Comparison of ENCODE assay signal across 35 cellular contexts in genomic region chr6:33021917-33022316, GRCh38. TPM values are rescaled to one million over a fixed set of nuclear protein-coding genes. Genes with fewer than 3 reads are reported as not detected.
"Had no signal": no experiment of that assay in that cellular context is flagged by ENCODE, and none has a peak within 500 bp of the region (broad histone marks: within the 10 kb centered on the region; RNA-seq: fewer than 3 reads in every experiment).

No MANE protein-coding gene starts in this region.

- H3K36me3 ChIP-seq: brain microvascular endothelial cell, MG63, Peyer's patch, SJSA1 had no signal

- H3K27ac ChIP-seq: brain microvascular endothelial cell, Peyer's patch, SJSA1 had no signal

- FAIRE-seq: TTC549 had no signal

- DNase-seq: activated CD4-positive, alpha-beta memory T cell treated with anti-CD3 and anti-CD28 coated beads, Interleukin-2, amount 10 ng/mL, durations not matched to agents 7 days and 5 days; activated CD4-positive, alpha-beta T cell treated with anti-CD3 and anti-CD28 coated beads for 36 hours; activated CD4-positive, alpha-beta T cell treated with anti-CD3 and anti-CD28 coated beads, Interleukin-2, amount 50 U/mL, for 1 hour; activated CD8-positive, alpha-beta memory T cell treated with anti-CD3 and anti-CD28 coated beads for 24 hours; activated CD8-positive, alpha-beta memory T cell treated with anti-CD3 and anti-CD28 coated beads, Interleukin-2, amount 10 ng/mL, durations not matched to agents 7 days and 5 days; activated CD8-positive, alpha-beta memory T cell treated with anti-CD3 and anti-CD28 coated beads, Interleukin-2, amount 50 U/mL, for 48 hours; activated effector memory CD4-positive, alpha-beta T cell treated with Interleukin-2 at 50 U/mL for 16 hours; activated naive CD4-positive, alpha-beta T cell treated with anti-CD3 and anti-CD28 coated beads, Interleukin-2, amount 50 U/mL, for 16 hours; activated naive CD8-positive, alpha-beta T cell treated with anti-CD3 and anti-CD28 coated beads for 36 hours; activated T-cell treated with anti-CD3 and anti-CD28 coated beads, Interleukin-2, amount 50 U/mL, for 48 hours; amniotic stem cell; aorta; brain microvascular endothelial cell; central memory CD4-positive, alpha-beta T cell; Kasumi-1; MG63; NCI-H1048; NCI-H1105 treated with DMSO at 0.1 percent for 48 hours; NCI-H1436 treated with DMSO at 0.1 percent for 48 hours; NCI-H1694 treated with DMSO at 0.1 percent for 48 hours; NCI-H2029; NCI-H510A; NCI-H526; NCI-H748 treated with DMSO at 0.1 percent for 48 hours; NK-92 treated with Interleukin-12 subunit alpha and Interleukin-12 subunit beta, amount 100 ng/mL, for 24 hours; PC-3; Peyer's patch; RPMI8226; SHP77 treated with DMSO at 0.1 percent for 48 hours; SK-N-SH had no signal

- H3K27ac Mint-ChIP-seq: activated CD4-positive, alpha-beta memory T cell treated with anti-CD3 and anti-CD28 coated beads, Interleukin-2, amount 10 ng/mL, durations not matched to agents 7 days and 5 days; activated CD4-positive, alpha-beta T cell treated with anti-CD3 and anti-CD28 coated beads for 36 hours; activated CD8-positive, alpha-beta memory T cell treated with anti-CD3 and anti-CD28 coated beads, Interleukin-2, amount 10 ng/mL, durations not matched to agents 7 days and 5 days; activated naive CD8-positive, alpha-beta T cell treated with anti-CD3 and anti-CD28 coated beads for 36 hours; T-helper 1 cell treated with Interleukin-12 subunit alpha and Interleukin-12 subunit beta and Interleukin-4 antibody, amounts not matched to agents 30 μg/mL and 1 μg/mL, for 36 hours; T-helper 2 cell treated with Interferon-gamma antibody and Interleukin-4, amounts not matched to agents 5 μg/mL and 100 μg/mL, for 36 hours had no signal

- H3K9ac ChIP-seq: SK-N-SH had no signal

- H3K9me3 Mint-ChIP-seq: activated CD4-positive, alpha-beta memory T cell treated with anti-CD3 and anti-CD28 coated beads, Interleukin-2, amount 10 ng/mL, durations not matched to agents 7 days and 5 days; activated naive CD8-positive, alpha-beta T cell treated with anti-CD3 and anti-CD28 coated beads for 36 hours; T-helper 1 cell treated with Interleukin-12 subunit alpha and Interleukin-12 subunit beta and Interleukin-4 antibody, amounts not matched to agents 30 μg/mL and 1 μg/mL, for 36 hours; T-helper 2 cell treated with Interferon-gamma antibody and Interleukin-4, amounts not matched to agents 5 μg/mL and 100 μg/mL, for 36 hours had no signal

- H3K27me3 Mint-ChIP-seq: activated CD4-positive, alpha-beta T cell treated with anti-CD3 and anti-CD28 coated beads for 36 hours had no signal

- H3K4me2 ChIP-seq: SK-N-SH had no signal

- H3K27me3 ChIP-seq: brain microvascular endothelial cell, Peyer's patch had no signal

- ATAC-seq: activated CD4-positive, alpha-beta T cell treated with anti-CD3 and anti-CD28 coated beads for 36 hours; activated CD4-positive, CD25-positive, alpha-beta regulatory T cell treated with anti-CD3 and anti-CD28 coated beads, Interleukin-2, amount 50 U/mL, for 24 hours; activated CD8-positive, alpha-beta memory T cell treated with anti-CD3 and anti-CD28 coated beads, Interleukin-2, amount 10 ng/mL, durations not matched to agents 7 days and 5 days; PC-3 had no signal

- H3K9me3 ChIP-seq: Peyer's patch, SJSA1, SK-N-SH had no signal

- H3K4me3 Mint-ChIP-seq: activated CD4-positive, alpha-beta memory T cell treated with anti-CD3 and anti-CD28 coated beads, Interleukin-2, amount 10 ng/mL, durations not matched to agents 7 days and 5 days; activated CD4-positive, alpha-beta T cell treated with anti-CD3 and anti-CD28 coated beads for 36 hours; activated CD8-positive, alpha-beta memory T cell treated with anti-CD3 and anti-CD28 coated beads, Interleukin-2, amount 10 ng/mL, durations not matched to agents 7 days and 5 days; activated naive CD8-positive, alpha-beta T cell treated with anti-CD3 and anti-CD28 coated beads for 36 hours; T-helper 1 cell treated with Interleukin-12 subunit alpha and Interleukin-12 subunit beta and Interleukin-4 antibody, amounts not matched to agents 30 μg/mL and 1 μg/mL, for 36 hours; T-helper 2 cell treated with Interferon-gamma antibody and Interleukin-4, amounts not matched to agents 5 μg/mL and 100 μg/mL, for 36 hours had no signal

- H3K4me1 ChIP-seq: SJSA1 had no signal

- H3K4me3 ChIP-seq: MG63, Peyer's patch, SJSA1 had no signal

RNA-seq across cellular contexts. Expression of gene HLA-DOA, which starts 12.5 kb away (rescaled TPM):
- total RNA-seq: PC-3, SJSA1 had no signal
- polyA plus RNA-seq: SK-N-SH had no signal

RNA-seq across cellular contexts. Expression of gene HLA-DPA1, which starts 51.5 kb away (rescaled TPM):
- total RNA-seq: PC-3, SJSA1 had no signal

RNA-seq across cellular contexts. Expression of gene HLA-DPB1, which starts 53.9 kb away (rescaled TPM):
- total RNA-seq: PC-3, SJSA1 had no signal
